ENCODE assay signal across 8 cellular contexts in genomic region chrX:12976819-12977758, GRCh38. TPM values are rescaled to one million over a fixed set of nuclear protein-coding genes. Genes with fewer than 3 reads are reported as not detected.
DNase-seq lines count a peak whose midpoint lies in the region; ATAC-seq and TF ChIP-seq lines count a peak whose summit lies in the region.
"Not testable (repeated sequence)": the region's sequence is repeated elsewhere in the genome, so short reads cannot be mapped to it uniquely, and the experiment has no call there.

No MANE protein-coding gene starts in this region.

- in situ Hi-C loops in G401 (cut with HindIII; ENCODE audit: low sequenced_read_pairs) = not testable (repeated sequence)

- H4K8ac ChIP-seq in trophoblast cell (ENCODE audit: low read depth, low read length) = not testable (repeated sequence)

- TF ChIP-seq CTCF in endothelial cell (IDR thresholded peaks at IDR 0.05; ENCODE audit: unreplicated experiment); left lung (IDR thresholded peaks at IDR 0.05): not testable (repeated sequence)

- H2BK5ac ChIP-seq in trophoblast cell (ENCODE audit: low read depth, low read length, poor library complexity) = not testable (repeated sequence)

- H4K91ac ChIP-seq in trophoblast cell (ENCODE audit: low read depth, low read length) = not testable (repeated sequence)

- not testable (repeated sequence) for H2AFZ ChIP-seq in trophoblast cell (ENCODE audit: insufficient read depth, low read length, poor library complexity)

- H2BK12ac ChIP-seq in trophoblast cell (ENCODE audit: low read length) = not testable (repeated sequence)

- peak overlapping the region; percentile 97 to 98 for H3K27ac ChIP-seq in left lung
- not testable (repeated sequence) for H3K27ac ChIP-seq in trophoblast cell (ENCODE audit: low read depth, low read length); urinary bladder (ENCODE audit: low read depth)

- H3K4ac ChIP-seq in trophoblast cell (ENCODE audit: low read depth, low read length) = not testable (repeated sequence)

- peaks cover 0 to 23% of the 10 kb centered on the region in 2 donors for H3K4me1 ChIP-seq in left lung
- not testable (repeated sequence) for H3K4me1 ChIP-seq in trophoblast cell (ENCODE audit: control insufficient read depth in 1 of 2, insufficient read depth in 2 of 2, low read length in 2 of 2); urinary bladder (ENCODE audit: insufficient read depth)

- H3K27me3 ChIP-seq in left lung = peaks cover 0 to 12% of the 10 kb centered on the region in 2 donors
- H3K27me3 ChIP-seq in trophoblast cell (ENCODE audit: insufficient read depth, low read length) = not testable (repeated sequence)

- H3K4me3 Mint-ChIP-seq in activated naive CD8-positive, alpha-beta T cell treated with anti-CD3 and anti-CD28 coated beads, Interleukin-2, amount 50 U/mL, for 24 hours = peak overlapping the region; percentile 92
- peak overlapping the region; percentile 96 for H3K4me3 Mint-ChIP-seq in endothelial cell (ENCODE audit: unreplicated experiment)

- H3K36me3 ChIP-seq in left lung; trophoblast cell (ENCODE audit: control insufficient read depth in 1 of 2, insufficient read depth in 2 of 2, low read length in 2 of 2); urinary bladder (ENCODE audit: insufficient read depth): not testable (repeated sequence)

- H3K27ac Mint-ChIP-seq in activated naive CD8-positive, alpha-beta T cell treated with anti-CD3 and anti-CD28 coated beads, Interleukin-2, amount 50 U/mL, for 24 hours = peak overlapping the region; percentile 96
- H3K27ac Mint-ChIP-seq in endothelial cell (ENCODE audit: unreplicated experiment) = peak overlapping the region; percentile 80

- peaks cover 49% of the 10 kb centered on the region for H3K4me1 Mint-ChIP-seq in activated naive CD8-positive, alpha-beta T cell treated with anti-CD3 and anti-CD28 coated beads, Interleukin-2, amount 50 U/mL, for 24 hours
- H3K4me1 Mint-ChIP-seq in endothelial cell (ENCODE audit: unreplicated experiment) = peaks cover 22% of the 10 kb centered on the region

- H3K4me3 ChIP-seq in Jurkat, Clone E6-1 (ENCODE audit: low read length) = peak overlapping the region; percentile 79
- H3K4me3 ChIP-seq in left lung (peak overlapping the region; percentile 48 to 63), urinary bladder (ENCODE audit: low read depth, low read length) (peak overlapping the region; percentile 92)
- H3K4me3 ChIP-seq in trophoblast cell (ENCODE audit: low read depth, low read length) = not testable (repeated sequence)

- not testable (repeated sequence) for H3K18ac ChIP-seq in trophoblast cell (ENCODE audit: low read length)

- peaks cover 14% of the 10 kb centered on the region for H3K79me2 ChIP-seq in trophoblast cell (ENCODE audit: control insufficient read depth, insufficient read depth, low read length, poor library complexity)

- not testable (repeated sequence) for H3K9me3 ChIP-seq in left lung; trophoblast cell (ENCODE audit: insufficient read depth, low read depth, low read length)

- DNase-seq in G401 (ENCODE audit: low spot score) = peak; percentile 20
- DNase-seq in Jurkat, Clone E6-1 (ENCODE audit: low read depth, low spot score); activated naive CD8-positive, alpha-beta T cell treated with anti-CD3 and anti-CD28 coated beads, Interleukin-2, amount 50 U/mL, for 24 hours; endothelial cell (ENCODE audit: low spot score); left lung; trophoblast cell: not testable (repeated sequence)

- not testable (repeated sequence) for ATAC-seq in SK-N-SH treated with all-trans-retinoic acid at 6 μM for 48 hours; activated naive CD8-positive, alpha-beta T cell treated with anti-CD3 and anti-CD28 coated beads, Interleukin-2, amount 50 U/mL, for 24 hours; left lung

- H2BK120ac ChIP-seq in trophoblast cell (ENCODE audit: insufficient read depth, low read length, poor library complexity) = not testable (repeated sequence)

- intact Hi-C loops in left lung (cut with DNase I) = loop anchor here in 1 of 2 donors (10.0 kb wide), 1 partner anchor 118 kb away; no protein-coding TSS in a partner anchor

- not testable (repeated sequence) for H3K9me3 Mint-ChIP-seq in activated naive CD8-positive, alpha-beta T cell treated with anti-CD3 and anti-CD28 coated beads, Interleukin-2, amount 50 U/mL, for 24 hours; endothelial cell (ENCODE audit: unreplicated experiment)

- not testable (repeated sequence) for H3K9ac ChIP-seq in trophoblast cell (ENCODE audit: low read length)

- WGBS in trophoblast cell (ENCODE audit: extremely low coverage, insufficient coverage, insufficient read length) = no CpG with 5 or more reads among the region's 12 CpGs
- WGBS in urinary bladder = 14% methylated on average over 12 of the region's 12 CpGs

- not testable (repeated sequence) for H3K14ac ChIP-seq in trophoblast cell (ENCODE audit: low read length)

- not testable (repeated sequence) for H3K23ac ChIP-seq in trophoblast cell (ENCODE audit: low read length)

- peak overlapping the region; percentile 44 for H3K4me2 ChIP-seq in trophoblast cell (ENCODE audit: low read length)

- H2AK5ac ChIP-seq in trophoblast cell (ENCODE audit: low read length) = not testable (repeated sequence)

- H3K36me3 Mint-ChIP-seq in activated naive CD8-positive, alpha-beta T cell treated with anti-CD3 and anti-CD28 coated beads, Interleukin-2, amount 50 U/mL, for 24 hours (ENCODE audit: low read depth) = peaks cover 33% of the 10 kb centered on the region
- H3K36me3 Mint-ChIP-seq in endothelial cell (ENCODE audit: low read depth, unreplicated experiment) = peaks cover 17% of the 10 kb centered on the region

- not testable (repeated sequence) for H3K27me3 Mint-ChIP-seq in activated naive CD8-positive, alpha-beta T cell treated with anti-CD3 and anti-CD28 coated beads, Interleukin-2, amount 50 U/mL, for 24 hours; endothelial cell (ENCODE audit: unreplicated experiment)

- peaks cover 16% of the 10 kb centered on the region for H3K79me1 ChIP-seq in trophoblast cell (ENCODE audit: low read length)

- H4K12ac ChIP-seq in trophoblast cell (ENCODE audit: low read depth, low read length) = not testable (repeated sequence)

TF ChIP-seq in SK-N-SH treated with all-trans-retinoic acid at 6 μM for 48 hours, 23 proteins besides CTCF, POLR2A, EP300 and RAD21:
- TF ChIP-seq RARB (CRISPR knock-in tag; IDR thresholded peaks at IDR 0.05) (peak; percentile 93), CREB5 (CRISPR knock-in tag; IDR thresholded peaks at IDR 0.05; ENCODE audit: low read depth) (peak; percentile 67), CSRNP3 (CRISPR knock-in tag; IDR thresholded peaks at IDR 0.05) (0 out of 2 replicates have a peak, but pooled peaks have one; percentile 12), TOX (CRISPR knock-in tag; IDR thresholded peaks at IDR 0.05; ENCODE audit: borderline replicate concordance) (peak; percentile 14; the same call in 1 of the 2 replicates)

RNA-seq across cellular contexts. Expression of gene TMSB4X, which starts 2.2 kb away (rescaled TPM):
- 2,749 and 3,064 TPM in 2 replicates for total RNA-seq in G401 (2014; rRNA removed; shearing (Covaris generic))
- 7,566 TPM for polyA plus RNA-seq in Jurkat, Clone E6-1 (2012; ENCODE audit: insufficient read depth, insufficient read length)
- total RNA-seq in endothelial cell (ENCODE audit: unreplicated experiment) (3,201 TPM), left lung (1,000 to 10,000 TPM; 4,574 to 4,791 TPM), urinary bladder (4,785 TPM)
- 2,127 and 2,260 TPM in 2 replicates for polyA plus RNA-seq in trophoblast cell (2013)
- 4,487 TPM for polyA plus RNA-seq in urinary bladder
